Comparison of ENCODE assay signal across 9 cellular contexts in genomic region chr2:231597014-231597611, GRCh38. TPM values are rescaled to one million over a fixed set of nuclear protein-coding genes. Genes with fewer than 3 reads are reported as not detected.
DNase-seq lines count a peak whose midpoint lies in the region; ATAC-seq and TF ChIP-seq lines count a peak whose summit lies in the region.
"Had no signal": no experiment of that assay in that cellular context is flagged by ENCODE, and none has a peak within 500 bp of the region (broad histone marks: within the 10 kb centered on the region; RNA-seq: fewer than 3 reads in every experiment).

No MANE protein-coding gene starts in this region.

- no peak overlapping the region for H3K4me3 ChIP-seq in coronary artery

- ATAC-seq in GM18511 (IDR thresholded peaks at IDR 0.05; ENCODE audit: unreplicated experiment) (peak; percentile 72), HG03025 (IDR thresholded peaks at IDR 0.05; ENCODE audit: low FRiP score, unreplicated experiment) (peak; percentile 72), left colon (no peak)

- no peak overlapping the region for H3K4me3 Mint-ChIP-seq in activated naive CD8-positive, alpha-beta T cell treated with anti-CD3 and anti-CD28 coated beads for 36 hours
- no peak overlapping the region for H3K4me3 Mint-ChIP-seq in immature natural killer cell

- H3K9me3 Mint-ChIP-seq in activated naive CD8-positive, alpha-beta T cell treated with anti-CD3 and anti-CD28 coated beads for 36 hours, result no peaks in the 10 kb centered on the region
- peaks cover 0 to 1% (median 0%) of the 10 kb centered on the region in 6 donors for H3K9me3 Mint-ChIP-seq in immature natural killer cell

- H3K27me3 Mint-ChIP-seq in activated naive CD8-positive, alpha-beta T cell treated with anti-CD3 and anti-CD28 coated beads for 36 hours, result no peaks in the 10 kb centered on the region
- peaks cover 0 to 3% (median 0%) of the 10 kb centered on the region in 3 donors for H3K27me3 Mint-ChIP-seq in immature natural killer cell (ENCODE audit: low read depth in 3 of 3)

- H3K27ac ChIP-seq in coronary artery, result peak overlapping the region; percentile 40 to 65

- DNase-seq in coronary artery (ENCODE audit: low spot score) (no peak), pons (ENCODE audit: low spot score) (peak; percentile 65), immature natural killer cell (no peak), left colon (no peak), DMS79 treated with DMSO at 0.1 percent for 48 hours (lab: John Stamatoyannopoulos, UW) (no peak)
- DNase-seq in activated naive CD8-positive, alpha-beta T cell treated with anti-CD3 and anti-CD28 coated beads for 36 hours, result no peak
- DNase-seq: stimulated activated CD8-positive, alpha-beta memory T cell treated with anti-CD3 and anti-CD28 coated beads, Interleukin-4, amount 100 ng/mL, for 48 hours had no signal

- intact Hi-C loops in left colon (cut with DNase I, micrococcal nuclease), result loop anchor here in 1 of 2 donors (10.0 kb wide), 1 partner anchor 62 kb away; the partner anchor contains the start of gene NMUR1

- H3K4me1 Mint-ChIP-seq in activated naive CD8-positive, alpha-beta T cell treated with anti-CD3 and anti-CD28 coated beads for 36 hours, result peaks cover 4% of the 10 kb centered on the region
- H3K4me1 Mint-ChIP-seq in immature natural killer cell, result peaks cover 1 to 6% of the 10 kb centered on the region in 2 donors

- H3K36me3 Mint-ChIP-seq in activated naive CD8-positive, alpha-beta T cell treated with anti-CD3 and anti-CD28 coated beads for 36 hours, result no peaks in the 10 kb centered on the region
- no peaks in the 10 kb centered on the region for H3K36me3 Mint-ChIP-seq in immature natural killer cell

- H3K27ac Mint-ChIP-seq in activated naive CD8-positive, alpha-beta T cell treated with anti-CD3 and anti-CD28 coated beads for 36 hours, result no peak overlapping the region
- H3K27ac Mint-ChIP-seq in immature natural killer cell, result peak overlapping the region in 1 of 6 donors; percentile 49

- TF ChIP-seq CTCF in coronary artery (IDR thresholded peaks at IDR 0.05), result no peak

RNA-seq across cellular contexts. Expression of gene TEX44, which starts 4.4 kb away (rescaled TPM):
- not detected for total RNA-seq in activated naive CD8-positive, alpha-beta T cell treated with anti-CD3 and anti-CD28 coated beads for 36 hours
- polyA plus RNA-seq in immature natural killer cell, result not detected
- not detected for total RNA-seq in left colon
